12 cellular contexts compared by ENCODE assay signal in genomic region chr19:1210227-1210538, GRCh38. TPM values are rescaled to one million over a fixed set of nuclear protein-coding genes. Genes with fewer than 3 reads are reported as not detected.
DNase-seq lines count a peak whose midpoint lies in the region; ATAC-seq and TF ChIP-seq lines count a peak whose summit lies in the region.
"Had no signal": no experiment of that assay in that cellular context is flagged by ENCODE, and none has a peak within 500 bp of the region (broad histone marks: within the 10 kb centered on the region; RNA-seq: fewer than 3 reads in every experiment).

No MANE protein-coding gene starts in this region.

- peaks cover 4 to 11% of the 10 kb centered on the region in 2 experiments for H3K36me3 ChIP-seq in SK-N-SH (replicated peaks in 1 of 2; ENCODE audit: control insufficient read depth in 1 of 2, insufficient read depth in 2 of 2, low read length in 1 of 2)
- no peaks in the 10 kb centered on the region for H3K36me3 ChIP-seq in colonic mucosa

- no peak for TF ChIP-seq CTCF in SK-N-SH (IDR thresholded peaks at IDR 0.05)
- TF ChIP-seq CTCF in colonic mucosa (IDR thresholded peaks at IDR 0.05), result no peak

- TF ChIP-seq EP300 in SK-N-SH (IDR thresholded peaks at IDR 0.05; ENCODE audit: borderline replicate concordance in 1 of 2, low read depth in 1 of 2, low read length in 1 of 2), result no peak

- peaks cover 21 to 40% of the 10 kb centered on the region in 2 experiments; a peak in 3 of 4 replicates for H3K4me1 ChIP-seq in SK-N-SH (ENCODE audit: control insufficient read depth in 1 of 2, insufficient read depth in 2 of 2, low read depth in 1 of 2, low read length in 1 of 2)
- H3K4me1 ChIP-seq in colonic mucosa, result peaks cover 25% of the 10 kb centered on the region

- peaks cover 32% of the 10 kb centered on the region for H3F3A ChIP-seq in SK-N-SH (replicated peaks; ENCODE audit: insufficient read depth)

- TF ChIP-seq RAD21 in SK-N-SH (IDR thresholded peaks at IDR 0.05; ENCODE audit: low read length), result no peak

- ATAC-seq in SK-N-SH treated with all-trans-retinoic acid at 6 μM for 48 hours, result no peak

- H3K4me3 ChIP-seq in SK-N-SH (ENCODE audit: low read depth in 2 of 2, low read length in 1 of 2) (no peak overlapping the region), skin epidermis (no peak overlapping the region), colonic mucosa (no peak overlapping the region)

- 100% methylated on average over 8 of the region's 13 CpGs for WGBS in SK-N-SH (ENCODE audit: low lambda C conversion rate)

- peak overlapping the region; percentile 7 to 26; a peak in 2 of 4 replicates for H3K27ac ChIP-seq in SK-N-SH (ENCODE audit: low read depth in 2 of 2, low read length in 1 of 2)
- peak overlapping the region in 13 of 21 experiments; percentile 21 to 73 (median 37) for H3K27ac ChIP-seq in skin epidermis
- H3K27ac ChIP-seq in colonic mucosa, result no peak overlapping the region

- 0 out of 2 replicates have a peak overlapping the region, but pooled peaks have one; percentile 37 for H3K4me2 ChIP-seq in SK-N-SH

- no peaks in the 10 kb centered on the region for H3K9me3 ChIP-seq in SK-N-SH
- H3K9me3 ChIP-seq in colonic mucosa, result no peaks in the 10 kb centered on the region

- peaks cover 27% of the 10 kb centered on the region for H4K20me1 ChIP-seq in SK-N-SH (ENCODE audit: insufficient read depth)

- peaks cover 90% of the 10 kb centered on the region for H3K79me2 ChIP-seq in SK-N-SH (ENCODE audit: insufficient read depth)

- DNase-seq in SK-N-SH (no peak), foreskin melanocyte (peak; percentile 55), colonic mucosa (no peak), SKM-1 (lab: John Stamatoyannopoulos, UW; ENCODE audit: unreplicated experiment) (no peak)
- DNase-seq: 8988T; effector CD4-positive, alpha-beta T cell; NCI-H446 treated with DMSO at 0.1 percent for 48 hours; stimulated activated CD4-positive, alpha-beta T cell treated with anti-CD3 and anti-CD28 coated beads, Interleukin-12 subunit alpha, Interleukin-12 subunit beta, amount 100 ng/mL, for 4 hours; SW 1271 had no signal

- POLR2A ChIA-PET in SK-N-SH (lab: Yijun Ruan, JAX), result no interaction called here

- H3K9ac ChIP-seq in SK-N-SH, result no peak overlapping the region
- H3K9ac ChIP-seq in colonic mucosa (ENCODE audit: low read depth in 2 of 2, low read length in 2 of 2), result peak overlapping the region in 1 of 2 donors; percentile 59

- intact Hi-C loops in colonic mucosa (cut with DNase I), result no loop called here

- no peak overlapping the region for H2AFZ ChIP-seq in SK-N-SH (ENCODE audit: low read depth)

- no peaks in the 10 kb centered on the region for H3K27me3 ChIP-seq in SK-N-SH (ENCODE audit: insufficient read depth)
- H3K27me3 ChIP-seq in colonic mucosa, result no peaks in the 10 kb centered on the region

- CTCF ChIA-PET in SK-N-SH (lab: Yijun Ruan, JAX), result interaction anchor here (1.2 to 3.8 kb wide), 3 partner anchors 12 to 213 kb away, joined by 3 to 32 read pairs (median 5); no protein-coding TSS in a partner anchor

- H3K9me2 ChIP-seq in SK-N-SH, result no peaks in the 10 kb centered on the region

TF ChIP-seq in SK-N-SH, 30 proteins besides CTCF, POLR2A, EP300 and RAD21 (continues in another document):
- TF ChIP-seq EZH2phosphoT487 (IDR thresholded peaks at IDR 0.05; ENCODE audit: borderline replicate concordance, low read depth), result no peak
- TF ChIP-seq JUND (IDR thresholded peaks at IDR 0.05), result no peak
- no peak for TF ChIP-seq USF2 (IDR thresholded peaks at IDR 0.05; ENCODE audit: borderline replicate concordance, low read depth, low read length)
- no peak for TF ChIP-seq FOXM1 (IDR thresholded peaks at IDR 0.05; ENCODE audit: low read depth)
- TF ChIP-seq MEF2A (IDR thresholded peaks at IDR 0.05; ENCODE audit: borderline replicate concordance, low read depth), result no peak
- TF ChIP-seq ELF1 (IDR thresholded peaks at IDR 0.05), result no peak
- TF ChIP-seq SMC3 (IDR thresholded peaks at IDR 0.05; ENCODE audit: low read depth, low read length), result no peak
- no peak for TF ChIP-seq RCOR1 (IDR thresholded peaks at IDR 0.05; ENCODE audit: low read length)
- no peak for TF ChIP-seq TAF1 (IDR thresholded peaks at IDR 0.05; ENCODE audit: borderline replicate concordance, low read depth, low read length)
- TF ChIP-seq MXI1 (IDR thresholded peaks at IDR 0.05; ENCODE audit: low read depth, low read length), result no peak

TF ChIP-seq in SK-N-SH treated with all-trans-retinoic acid at 6 μM for 48 hours, 23 proteins besides CTCF, POLR2A, EP300 and RAD21:
- TF ChIP-seq RARB (CRISPR knock-in tag; IDR thresholded peaks at IDR 0.05), result no peak
- TF ChIP-seq ZNF8 (CRISPR knock-in tag; IDR thresholded peaks at IDR 0.05), result no peak
- TF ChIP-seq CREB5 (CRISPR knock-in tag; IDR thresholded peaks at IDR 0.05; ENCODE audit: low read depth), result no peak
- TF ChIP-seq PATZ1 (CRISPR knock-in tag; IDR thresholded peaks at IDR 0.05; ENCODE audit: borderline replicate concordance), result no peak
- TF ChIP-seq ZNF565 (CRISPR knock-in tag; conservative IDR thresholded peaks at IDR 0.05; ENCODE audit: low read depth), result no peak
- TF ChIP-seq ZFP30 (CRISPR knock-in tag; IDR thresholded peaks at IDR 0.05), result no peak
- TF ChIP-seq ARNTL (CRISPR knock-in tag; IDR thresholded peaks at IDR 0.05; ENCODE audit: borderline replicate concordance, low read depth), result no peak
- TF ChIP-seq TCF4 (CRISPR knock-in tag; IDR thresholded peaks at IDR 0.05; ENCODE audit: borderline replicate concordance), result no peak
- TF ChIP-seq SNAI2 (CRISPR knock-in tag; IDR thresholded peaks at IDR 0.05), result no peak
- no peak for TF ChIP-seq ISL1 (CRISPR knock-in tag; IDR thresholded peaks at IDR 0.05)
- no peak for TF ChIP-seq POU6F1 (CRISPR knock-in tag; IDR thresholded peaks at IDR 0.05; ENCODE audit: borderline replicate concordance, low read depth)
- TF ChIP-seq OSR1 (CRISPR knock-in tag; IDR thresholded peaks at IDR 0.05), result no peak

RNA-seq across cellular contexts. Expression of gene STK11, which starts 4.6 kb away (rescaled TPM):
- 53.5 and 55.5 TPM in 2 replicates for polyA plus RNA-seq in SK-N-SH (2012; rRNA removed)
- polyA plus RNA-seq in SK-N-SH (2012; cell fraction: cytosol; rRNA removed), result 27.7 and 37.8 TPM in 2 replicates
- polyA plus RNA-seq in SK-N-SH (2012; cell fraction: nucleus; rRNA removed), result 173 and 201 TPM in 2 replicates
- total RNA-seq in colonic mucosa, result 100 to 1,000 TPM in 1 of 2 donors, 10 to 100 TPM in 1; 76.3 to 103 TPM

RNA-seq across cellular contexts. Expression of gene CBARP, which starts 27.6 kb away (rescaled TPM):
- 4.8 and 5.1 TPM in 2 replicates for polyA plus RNA-seq in SK-N-SH (2012; rRNA removed)
- polyA plus RNA-seq in SK-N-SH (2012; cell fraction: cytosol; rRNA removed), result 1.6 and 3.5 TPM in 2 replicates
- 25.2 and 37.7 TPM in 2 replicates for polyA plus RNA-seq in SK-N-SH (2012; cell fraction: nucleus; rRNA removed)
- under 1 TPM; 0.22 to 0.48 TPM for total RNA-seq in colonic mucosa
- polyA plus RNA-seq: IgD-negative memory B cell had no signal

RNA-seq across cellular contexts. Expression of gene ATP5F1D, which starts 31.4 kb away (rescaled TPM):
- polyA plus RNA-seq in SK-N-SH (2012; rRNA removed), result 133 and 226 TPM in 2 replicates
- 114 and 155 TPM in 2 replicates for polyA plus RNA-seq in SK-N-SH (2012; cell fraction: cytosol; rRNA removed)
- 81.6 and 162 TPM in 2 replicates for polyA plus RNA-seq in SK-N-SH (2012; cell fraction: nucleus; rRNA removed)
- 100 to 1,000 TPM; 359 to 627 TPM for total RNA-seq in colonic mucosa

RNA-seq across cellular contexts. Expression of gene SBNO2, which starts 36.1 kb away (rescaled TPM):
- 15.7 and 18.3 TPM in 2 replicates for polyA plus RNA-seq in SK-N-SH (2012; rRNA removed)
- 4.5 and 9.3 TPM in 2 replicates for polyA plus RNA-seq in SK-N-SH (2012; cell fraction: cytosol; rRNA removed)
- 69.0 and 70.1 TPM in 2 replicates for polyA plus RNA-seq in SK-N-SH (2012; cell fraction: nucleus; rRNA removed)
- 10 to 100 TPM; 65.5 to 77.1 TPM for total RNA-seq in colonic mucosa

RNA-seq across cellular contexts. Expression of gene MIDN, which starts 38.2 kb away (rescaled TPM):
- polyA plus RNA-seq in SK-N-SH (2012; rRNA removed), result 8.2 and 13.9 TPM in 2 replicates
- 6.8 and 9.9 TPM in 2 replicates for polyA plus RNA-seq in SK-N-SH (2012; cell fraction: cytosol; rRNA removed)
- polyA plus RNA-seq in SK-N-SH (2012; cell fraction: nucleus; rRNA removed), result 53.9 and 79.1 TPM in 2 replicates
- total RNA-seq in colonic mucosa, result 100 to 1,000 TPM; 172 to 177 TPM
